Comparison of ENCODE assay signal across 11 cellular contexts in genomic region chr7:34036069-34036920, GRCh38.
DNase-seq lines count a peak whose midpoint lies in the region; ATAC-seq and TF ChIP-seq lines count a peak whose summit lies in the region.
"Had no signal": no experiment of that assay in that cellular context is flagged by ENCODE, and none has a peak within 500 bp of the region (broad histone marks: within the 10 kb centered on the region; RNA-seq: fewer than 3 reads in every experiment).

No MANE protein-coding gene starts in this region.

- TF ChIP-seq CTCF in HCT116 (IDR thresholded peaks at IDR 0.05 in 2 of 3, conservative IDR thresholded peaks at IDR 0.05 in 1 of 3; ENCODE audit: borderline replicate concordance in 1 of 3, insufficient read depth in 1 of 3, low read depth in 2 of 3, low read length in 2 of 3) (no peak), PC-9 (conservative IDR thresholded peaks at IDR 0.05) (no peak), nephron progenitor cell (IDR thresholded peaks at IDR 0.05) (no peak), osteoblast (IDR thresholded peaks at IDR 0.05; ENCODE audit: extremely low read depth, low read depth, low read length) (no peak)
- no peak for TF ChIP-seq CTCF in activated CD8-positive, alpha-beta T cell treated with anti-CD3 and anti-CD28 coated beads for 36 hours (IDR thresholded peaks at IDR 0.05)

- ATAC-seq in HCT116 = peak; percentile 93
- ATAC-seq in esophagus mucosa = peak; percentile 76
- no peak for ATAC-seq in activated CD8-positive, alpha-beta T cell treated with anti-CD3 and anti-CD28 coated beads for 36 hours
- ATAC-seq: activated T-cell treated with anti-CD3 and anti-CD28 coated beads, Interleukin-2, amount 50 U/mL, for 4 hours had no signal

- H3K4me1 ChIP-seq in HCT116 (ENCODE audit: control insufficient read depth in 1 of 2, insufficient read depth in 2 of 2, low read length in 2 of 2) (peaks cover 17 to 19% of the 10 kb centered on the region in 2 experiments; a peak in 3 of 4 replicates), PC-9 (replicated peaks; ENCODE audit: insufficient read depth) (peaks cover 24% of the 10 kb centered on the region), osteoblast (ENCODE audit: insufficient read depth, low read length) (peaks cover 22% of the 10 kb centered on the region)

- CTCF ChIA-PET in HCT116 (lab: Charles Lee) = interaction anchor here (0.7 to 1.2 kb wide), 3 partner anchors 52 to 104 kb away, joined by 3 to 4 read pairs (median 3); no protein-coding TSS in a partner anchor
- CTCF ChIA-PET in PC-9 (lab: Charles Lee) = interaction anchor here (0.7 kb wide), 1 partner anchor 32 kb away, joined by 3 read pairs; no protein-coding TSS in a partner anchor
- CTCF ChIA-PET in activated CD8-positive, alpha-beta T cell treated with anti-CD3 and anti-CD28 coated beads for 36 hours (lab: Charles Lee) = no interaction called here

- H3K9me2 ChIP-seq in HCT116 (ENCODE audit: insufficient read depth) (no peaks in the 10 kb centered on the region), PC-9 (ENCODE audit: insufficient read depth) (no peaks in the 10 kb centered on the region)

- DNase-seq in HCT116 (ENCODE audit: low read depth, low spot score) (peak; percentile 61), PC-9 (peak; percentile 31 to 58), nephron progenitor cell (peak; percentile 12), NCI-H1694 (lab: John Stamatoyannopoulos, UW) (no peak), osteoblast (ENCODE audit: insufficient read length, low spot score, missing footprints) (no peak)
- no peak for DNase-seq in T-helper 2 cell treated with Interferon-gamma antibody and Interleukin-4, amounts not matched to agents 5 μg/mL and 100 μg/mL, for 36 hours (ENCODE audit: low spot score)
- DNase-seq in activated CD8-positive, alpha-beta T cell treated with anti-CD3 and anti-CD28 coated beads for 36 hours = no peak
- DNase-seq: activated T-cell treated with anti-CD3 and anti-CD28 coated beads, Interleukin-2, amount 50 U/mL, for 4 hours; NCI-H187 had no signal

- H3K9me3 Mint-ChIP-seq in nephron progenitor cell = no peaks in the 10 kb centered on the region
- H3K9me3 Mint-ChIP-seq in T-helper 2 cell treated with Interferon-gamma antibody and Interleukin-4, amounts not matched to agents 5 μg/mL and 100 μg/mL, for 36 hours = no peaks in the 10 kb centered on the region
- H3K9me3 Mint-ChIP-seq in activated CD8-positive, alpha-beta T cell treated with anti-CD3 and anti-CD28 coated beads for 36 hours = no peaks in the 10 kb centered on the region
- H3K9me3 Mint-ChIP-seq: activated T-cell treated with anti-CD3 and anti-CD28 coated beads, Interleukin-2, amount 50 U/mL, for 4 hours had no signal

- peak overlapping the region; percentile 76 for H3K4me2 ChIP-seq in HCT116 (ENCODE audit: low read length)
- H3K4me2 ChIP-seq in PC-9 = peak overlapping the region; percentile 44
- H3K4me2 ChIP-seq in osteoblast (ENCODE audit: insufficient read depth, low read length) = no peak overlapping the region

- H3K9me3 ChIP-seq in HCT116 (ENCODE audit: control insufficient read depth in 1 of 2, insufficient read depth in 1 of 2, low read depth in 1 of 2, low read length in 2 of 2) (no peaks in the 10 kb centered on the region), PC-9 (ENCODE audit: insufficient read depth, low read depth) (peaks cover 3% of the 10 kb centered on the region; the same call in 1 of the 2 replicates), osteoblast (ENCODE audit: low read depth, low read length) (no peaks in the 10 kb centered on the region)

- no peak overlapping the region for H3K4me3 Mint-ChIP-seq in nephron progenitor cell
- no peak overlapping the region for H3K4me3 Mint-ChIP-seq in T-helper 2 cell treated with Interferon-gamma antibody and Interleukin-4, amounts not matched to agents 5 μg/mL and 100 μg/mL, for 36 hours
- H3K4me3 Mint-ChIP-seq in activated CD8-positive, alpha-beta T cell treated with anti-CD3 and anti-CD28 coated beads for 36 hours = no peak overlapping the region
- H3K4me3 Mint-ChIP-seq: activated T-cell treated with anti-CD3 and anti-CD28 coated beads, Interleukin-2, amount 50 U/mL, for 4 hours; neural crest cell had no signal

- no peak overlapping the region for H3K9ac ChIP-seq in HCT116 (ENCODE audit: low read length)

- no peaks in the 10 kb centered on the region for H3K36me3 ChIP-seq in HCT116 (ENCODE audit: control insufficient read depth in 1 of 2, insufficient read depth in 2 of 2, low read length in 2 of 2)
- no peaks in the 10 kb centered on the region for H3K36me3 ChIP-seq in PC-9 (ENCODE audit: low read depth)
- H3K36me3 ChIP-seq in osteoblast (ENCODE audit: insufficient read depth, low read length) = no peaks in the 10 kb centered on the region

- RAD21 ChIA-PET in HCT116 (lab: Charles Lee; ENCODE audit: low non-redundant PET in 1 of 2, low total read pairs in 2 of 2, uncharacterized antibody in 2 of 2, unreplicated experiment in 2 of 2) = interaction anchor here in 1 of 2 experiments (1.2 kb wide), 1 partner anchor 54 kb away, joined by 4 read pairs; no protein-coding TSS in a partner anchor

- TF ChIP-seq RAD21 in HCT116 (IDR thresholded peaks at IDR 0.05; ENCODE audit: low read depth) = no peak

- H2AFZ ChIP-seq in HCT116 (ENCODE audit: low read depth, low read length, poor library complexity, severe bottlenecking) = peak overlapping the region; percentile 96
- H2AFZ ChIP-seq in PC-9 = peak overlapping the region; percentile 30
- H2AFZ ChIP-seq in osteoblast (ENCODE audit: low read length) = no peak overlapping the region

- BruUV-seq in HCT116 (replicated peaks; lab: Mats Ljungman, UMichigan) (no TSS peak), PC-9 (replicated peaks; lab: Mats Ljungman, UMichigan) (no TSS peak)

- intact Hi-C loops in HCT116 (cut with micrococcal nuclease) = no loop called here
- intact Hi-C loops in PC-9 (cut with micrococcal nuclease; ENCODE audit: unreplicated experiment) = no loop called here
- intact Hi-C loops in activated CD8-positive, alpha-beta T cell treated with anti-CD3 and anti-CD28 coated beads for 36 hours (cut with micrococcal nuclease) = no loop called here

- H3K27me3 Mint-ChIP-seq in nephron progenitor cell (ENCODE audit: low read depth, poor library complexity) = no peaks in the 10 kb centered on the region
- H3K27me3 Mint-ChIP-seq in T-helper 2 cell treated with Interferon-gamma antibody and Interleukin-4, amounts not matched to agents 5 μg/mL and 100 μg/mL, for 36 hours (ENCODE audit: low read depth) = no peaks in the 10 kb centered on the region
- H3K27me3 Mint-ChIP-seq in activated CD8-positive, alpha-beta T cell treated with anti-CD3 and anti-CD28 coated beads for 36 hours = peaks cover 4% of the 10 kb centered on the region

- H4K20me1 ChIP-seq in HCT116 (ENCODE audit: insufficient read depth) (no peaks in the 10 kb centered on the region), PC-9 (ENCODE audit: insufficient read depth) (no peaks in the 10 kb centered on the region), osteoblast (ENCODE audit: insufficient read depth, low read length) (no peaks in the 10 kb centered on the region)

- no peaks in the 10 kb centered on the region for H3K79me2 ChIP-seq in HCT116 (ENCODE audit: insufficient read depth, low read length)
- no peaks in the 10 kb centered on the region for H3K79me2 ChIP-seq in PC-9 (ENCODE audit: low read depth)
- H3K79me2 ChIP-seq in osteoblast (ENCODE audit: insufficient read depth, low read length) = no peaks in the 10 kb centered on the region

- peaks cover 7% of the 10 kb centered on the region; the same call in 1 of the 2 replicates for H3F3A ChIP-seq in PC-9 (ENCODE audit: insufficient read depth, low read depth)

- POLR2A ChIA-PET in HCT116 (lab: Charles Lee) (interaction anchor here (1.2 to 1.4 kb wide), 2 partner anchors 54 to 103 kb away, joined by 3 to 5 read pairs; no protein-coding TSS in a partner anchor), PC-9 (lab: Charles Lee; ENCODE audit: unreplicated experiment) (interaction anchor here (0.7 kb wide), 1 partner anchor 142 kb away, joined by 5 read pairs; no protein-coding TSS in a partner anchor)
- POLR2A ChIA-PET in activated CD8-positive, alpha-beta T cell treated with anti-CD3 and anti-CD28 coated beads for 36 hours (lab: Charles Lee) = no interaction called here

- H3K4me3 ChIP-seq in HCT116 (replicated peaks in 1 of 2; ENCODE audit: low read depth in 1 of 2, low read length in 2 of 2) (peak overlapping the region in 1 of 2 experiments; percentile 38; a peak in 2 of 4 replicates), PC-9 (peak overlapping the region; percentile 6; the same call in 1 of the 2 replicates), osteoblast (ENCODE audit: insufficient read depth, low read length) (no peak overlapping the region)

- peaks cover 17% of the 10 kb centered on the region for H3K4me1 Mint-ChIP-seq in nephron progenitor cell
- no peaks in the 10 kb centered on the region for H3K4me1 Mint-ChIP-seq in T-helper 2 cell treated with Interferon-gamma antibody and Interleukin-4, amounts not matched to agents 5 μg/mL and 100 μg/mL, for 36 hours (ENCODE audit: low read depth)
- H3K4me1 Mint-ChIP-seq in activated CD8-positive, alpha-beta T cell treated with anti-CD3 and anti-CD28 coated beads for 36 hours (ENCODE audit: low read depth) = no peaks in the 10 kb centered on the region

- no peaks in the 10 kb centered on the region for H3K36me3 Mint-ChIP-seq in nephron progenitor cell (ENCODE audit: low read depth)
- no peaks in the 10 kb centered on the region for H3K36me3 Mint-ChIP-seq in T-helper 2 cell treated with Interferon-gamma antibody and Interleukin-4, amounts not matched to agents 5 μg/mL and 100 μg/mL, for 36 hours (ENCODE audit: low read depth)
- H3K36me3 Mint-ChIP-seq in activated CD8-positive, alpha-beta T cell treated with anti-CD3 and anti-CD28 coated beads for 36 hours (ENCODE audit: low read depth) = no peaks in the 10 kb centered on the region

- no peak overlapping the region for H3K27ac Mint-ChIP-seq in nephron progenitor cell
- no peak overlapping the region for H3K27ac Mint-ChIP-seq in T-helper 2 cell treated with Interferon-gamma antibody and Interleukin-4, amounts not matched to agents 5 μg/mL and 100 μg/mL, for 36 hours
- H3K27ac Mint-ChIP-seq in activated CD8-positive, alpha-beta T cell treated with anti-CD3 and anti-CD28 coated beads for 36 hours = no peak overlapping the region

- no peak for TF ChIP-seq POLR2A in HCT116 (IDR thresholded peaks at IDR 0.05; ENCODE audit: borderline replicate concordance, extremely low read depth, insufficient read depth, insufficient read length)

- 0 out of 2 replicates have a peak overlapping the region, but pooled peaks have one; percentile 1 for H3K27ac ChIP-seq in HCT116 (ENCODE audit: low read depth, low read length)
- H3K27ac ChIP-seq in PC-9 = peak overlapping the region; percentile 30
- no peak overlapping the region for H3K27ac ChIP-seq in osteoblast (ENCODE audit: low read depth, low read length)

- H3K27me3 ChIP-seq in HCT116 (ENCODE audit: insufficient read depth, low read length) = no peaks in the 10 kb centered on the region
- H3K27me3 ChIP-seq in PC-9 (ENCODE audit: insufficient read depth, low read depth) = no peaks in the 10 kb centered on the region
- no peaks in the 10 kb centered on the region for H3K27me3 ChIP-seq in osteoblast (ENCODE audit: insufficient read depth, low read length)

TF ChIP-seq in HCT116, 20 proteins besides CTCF, POLR2A, EP300 and RAD21 (continues in another document):
- TF ChIP-seq SP1 (IDR thresholded peaks at IDR 0.05; ENCODE audit: low read depth) (peak; percentile 84), SRF (IDR thresholded peaks at IDR 0.05; ENCODE audit: low read depth) (peak; percentile 49; the same call in 1 of the 2 replicates), SIN3A (IDR thresholded peaks at IDR 0.05; ENCODE audit: low read depth) (peak; percentile 48; the same call in 1 of the 2 replicates)

Comparison
In these comparisons a context has a peak if more than half of its experiments do, and no peak if none do; other contexts are left out.
1. DNase-seq: peak in HCT116 (single experiment), PC-9 (2 of 2) and nephron progenitor cell (single experiment); none in T-helper 2 cell treated with Interferon-gamma antibody and Interleukin-4, amounts not matched to agents 5 μg/mL and 100 μg/mL, for 36 hours (single experiment), NCI-H1694 (single experiment), osteoblast (single experiment) and activated CD8-positive, alpha-beta T cell treated with anti-CD3 and anti-CD28 coated beads for 36 hours (single experiment).